In the genomic region with DNA sequence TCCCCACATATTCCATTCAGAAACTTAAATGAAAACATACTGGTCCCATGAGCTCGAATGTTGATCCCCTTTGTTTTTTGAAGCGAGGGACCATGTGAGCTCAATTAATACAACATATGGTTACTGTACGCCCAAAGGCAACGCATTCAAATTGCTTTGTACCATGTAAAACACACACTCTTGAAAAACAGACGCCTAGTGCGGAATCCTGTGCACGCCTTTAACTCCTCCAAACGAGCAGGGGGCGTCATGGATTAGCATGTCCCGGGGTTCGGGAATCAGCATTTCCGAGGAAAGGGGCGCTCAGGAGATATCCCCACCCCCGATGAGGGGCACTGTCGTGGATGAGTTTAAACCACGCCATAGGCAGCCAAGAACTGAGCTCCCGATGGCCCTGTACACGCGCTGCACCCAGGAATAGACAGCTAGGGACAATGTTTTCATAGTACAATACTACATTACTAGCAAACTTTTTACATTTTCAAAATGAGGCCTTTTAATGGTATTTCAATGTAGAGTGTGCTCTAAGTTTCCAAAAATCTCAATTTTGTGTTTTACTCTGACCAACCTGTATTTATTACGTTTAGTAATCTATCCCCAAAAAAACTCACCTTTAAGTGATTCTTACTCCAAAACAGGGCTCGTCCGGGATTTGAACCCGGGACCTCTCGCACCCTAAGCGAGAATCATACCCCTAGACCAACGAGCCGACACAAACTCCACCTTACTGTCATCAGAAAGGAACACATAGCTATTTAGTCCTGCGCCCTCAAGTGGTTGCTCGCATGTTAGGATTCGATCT, we compare ENCODE assay signal across 1 cellular context.
TF ChIP-seq lines count a peak whose summit lies in the region.

No MANE protein-coding gene starts in this region.

TF ChIP-seq in HEK293, 187 proteins besides CTCF, POLR2A, EP300 and RAD21 (continued from another document and continues in another):
- TF ChIP-seq, protein P1, sequence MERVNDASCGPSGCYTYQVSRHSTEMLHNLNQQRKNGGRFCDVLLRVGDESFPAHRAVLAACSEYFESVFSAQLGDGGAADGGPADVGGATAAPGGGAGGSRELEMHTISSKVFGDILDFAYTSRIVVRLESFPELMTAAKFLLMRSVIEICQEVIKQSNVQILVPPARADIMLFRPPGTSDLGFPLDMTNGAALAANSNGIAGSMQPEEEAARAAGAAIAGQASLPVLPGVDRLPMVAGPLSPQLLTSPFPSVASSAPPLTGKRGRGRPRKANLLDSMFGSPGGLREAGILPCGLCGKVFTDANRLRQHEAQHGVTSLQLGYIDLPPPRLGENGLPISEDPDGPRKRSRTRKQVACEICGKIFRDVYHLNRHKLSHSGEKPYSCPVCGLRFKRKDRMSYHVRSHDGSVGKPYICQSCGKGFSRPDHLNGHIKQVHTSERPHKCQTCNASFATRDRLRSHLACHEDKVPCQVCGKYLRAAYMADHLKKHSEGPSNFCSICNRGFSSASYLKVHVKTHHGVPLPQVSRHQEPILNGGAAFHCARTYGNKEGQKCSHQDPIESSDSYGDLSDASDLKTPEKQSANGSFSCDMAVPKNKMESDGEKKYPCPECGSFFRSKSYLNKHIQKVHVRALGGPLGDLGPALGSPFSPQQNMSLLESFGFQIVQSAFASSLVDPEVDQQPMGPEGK (tag by site-specific recombination; IDR thresholded peaks at IDR 0.05): no peak
- peak; percentile 53 for TF ChIP-seq ZNF76 (tag by site-specific recombination; IDR thresholded peaks at IDR 0.05; ENCODE audit: borderline replicate concordance, low read depth)
- TF ChIP-seq, protein P2, sequence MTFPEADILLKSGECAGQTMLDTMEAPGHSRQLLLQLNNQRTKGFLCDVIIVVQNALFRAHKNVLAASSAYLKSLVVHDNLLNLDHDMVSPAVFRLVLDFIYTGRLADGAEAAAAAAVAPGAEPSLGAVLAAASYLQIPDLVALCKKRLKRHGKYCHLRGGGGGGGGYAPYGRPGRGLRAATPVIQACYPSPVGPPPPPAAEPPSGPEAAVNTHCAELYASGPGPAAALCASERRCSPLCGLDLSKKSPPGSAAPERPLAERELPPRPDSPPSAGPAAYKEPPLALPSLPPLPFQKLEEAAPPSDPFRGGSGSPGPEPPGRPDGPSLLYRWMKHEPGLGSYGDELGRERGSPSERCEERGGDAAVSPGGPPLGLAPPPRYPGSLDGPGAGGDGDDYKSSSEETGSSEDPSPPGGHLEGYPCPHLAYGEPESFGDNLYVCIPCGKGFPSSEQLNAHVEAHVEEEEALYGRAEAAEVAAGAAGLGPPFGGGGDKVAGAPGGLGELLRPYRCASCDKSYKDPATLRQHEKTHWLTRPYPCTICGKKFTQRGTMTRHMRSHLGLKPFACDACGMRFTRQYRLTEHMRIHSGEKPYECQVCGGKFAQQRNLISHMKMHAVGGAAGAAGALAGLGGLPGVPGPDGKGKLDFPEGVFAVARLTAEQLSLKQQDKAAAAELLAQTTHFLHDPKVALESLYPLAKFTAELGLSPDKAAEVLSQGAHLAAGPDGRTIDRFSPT (tag by site-specific recombination; IDR thresholded peaks at IDR 0.05): no peak
- TF ChIP-seq, protein P3, sequence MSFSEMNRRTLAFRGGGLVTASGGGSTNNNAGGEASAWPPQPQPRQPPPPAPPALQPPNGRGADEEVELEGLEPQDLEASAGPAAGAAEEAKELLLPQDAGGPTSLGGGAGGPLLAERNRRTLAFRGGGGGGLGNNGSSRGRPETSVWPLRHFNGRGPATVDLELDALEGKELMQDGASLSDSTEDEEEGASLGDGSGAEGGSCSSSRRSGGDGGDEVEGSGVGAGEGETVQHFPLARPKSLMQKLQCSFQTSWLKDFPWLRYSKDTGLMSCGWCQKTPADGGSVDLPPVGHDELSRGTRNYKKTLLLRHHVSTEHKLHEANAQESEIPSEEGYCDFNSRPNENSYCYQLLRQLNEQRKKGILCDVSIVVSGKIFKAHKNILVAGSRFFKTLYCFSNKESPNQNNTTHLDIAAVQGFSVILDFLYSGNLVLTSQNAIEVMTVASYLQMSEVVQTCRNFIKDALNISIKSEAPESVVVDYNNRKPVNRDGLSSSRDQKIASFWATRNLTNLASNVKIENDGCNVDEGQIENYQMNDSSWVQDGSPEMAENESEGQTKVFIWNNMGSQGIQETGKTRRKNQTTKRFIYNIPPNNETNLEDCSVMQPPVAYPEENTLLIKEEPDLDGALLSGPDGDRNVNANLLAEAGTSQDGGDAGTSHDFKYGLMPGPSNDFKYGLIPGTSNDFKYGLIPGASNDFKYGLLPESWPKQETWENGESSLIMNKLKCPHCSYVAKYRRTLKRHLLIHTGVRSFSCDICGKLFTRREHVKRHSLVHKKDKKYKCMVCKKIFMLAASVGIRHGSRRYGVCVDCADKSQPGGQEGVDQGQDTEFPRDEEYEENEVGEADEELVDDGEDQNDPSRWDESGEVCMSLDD (tag by site-specific recombination; IDR thresholded peaks at IDR 0.05): peak; percentile 61
- TF ChIP-seq ZNF248 (tag by site-specific recombination; IDR thresholded peaks at IDR 0.05): no peak
- peak; percentile 53; the same call in 1 of the 2 replicates for TF ChIP-seq ZNF133 (tag by site-specific recombination; IDR thresholded peaks at IDR 0.05)
- TF ChIP-seq KLF1 (tag by site-specific recombination; IDR thresholded peaks at IDR 0.05): 0 out of 2 replicates have a peak, but pooled peaks have one; percentile 15
- TF ChIP-seq, protein P4, sequence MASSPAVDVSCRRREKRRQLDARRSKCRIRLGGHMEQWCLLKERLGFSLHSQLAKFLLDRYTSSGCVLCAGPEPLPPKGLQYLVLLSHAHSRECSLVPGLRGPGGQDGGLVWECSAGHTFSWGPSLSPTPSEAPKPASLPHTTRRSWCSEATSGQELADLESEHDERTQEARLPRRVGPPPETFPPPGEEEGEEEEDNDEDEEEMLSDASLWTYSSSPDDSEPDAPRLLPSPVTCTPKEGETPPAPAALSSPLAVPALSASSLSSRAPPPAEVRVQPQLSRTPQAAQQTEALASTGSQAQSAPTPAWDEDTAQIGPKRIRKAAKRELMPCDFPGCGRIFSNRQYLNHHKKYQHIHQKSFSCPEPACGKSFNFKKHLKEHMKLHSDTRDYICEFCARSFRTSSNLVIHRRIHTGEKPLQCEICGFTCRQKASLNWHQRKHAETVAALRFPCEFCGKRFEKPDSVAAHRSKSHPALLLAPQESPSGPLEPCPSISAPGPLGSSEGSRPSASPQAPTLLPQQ (tag by site-specific recombination; IDR thresholded peaks at IDR 0.05): peak; percentile 80
- peak; percentile 99 for TF ChIP-seq ZBTB20 (tag by site-specific recombination; IDR thresholded peaks at IDR 0.05)
- TF ChIP-seq ZFP37 (tag by site-specific recombination; IDR thresholded peaks at IDR 0.05): no peak
- TF ChIP-seq ZNF2 (tag by site-specific recombination; IDR thresholded peaks at IDR 0.05): peak; percentile 80
- TF ChIP-seq KLF16 (tag by site-specific recombination; IDR thresholded peaks at IDR 0.05): peak; percentile 14
- peak; percentile 39 for TF ChIP-seq KLF10 (tag by site-specific recombination; IDR thresholded peaks at IDR 0.05)
- TF ChIP-seq SETDB1 (IDR thresholded peaks at IDR 0.05; ENCODE audit: insufficient read length, low read length): no peak
- peak; percentile 66 for TF ChIP-seq ZNF391 (tag by site-specific recombination; IDR thresholded peaks at IDR 0.05; ENCODE audit: borderline replicate concordance, low read depth)
- 0 out of 2 replicates have a peak, but pooled peaks have one; percentile 21 for TF ChIP-seq KLF7 (tag by site-specific recombination; IDR thresholded peaks at IDR 0.05; ENCODE audit: borderline replicate concordance)
- peak; percentile 47; the same call in 1 of the 2 replicates for TF ChIP-seq ZNF501 (tag by site-specific recombination; IDR thresholded peaks at IDR 0.05)
- peak; percentile 57 for TF ChIP-seq ZEB2 (tag by site-specific recombination; IDR thresholded peaks at IDR 0.05)
- TF ChIP-seq, protein P5, sequence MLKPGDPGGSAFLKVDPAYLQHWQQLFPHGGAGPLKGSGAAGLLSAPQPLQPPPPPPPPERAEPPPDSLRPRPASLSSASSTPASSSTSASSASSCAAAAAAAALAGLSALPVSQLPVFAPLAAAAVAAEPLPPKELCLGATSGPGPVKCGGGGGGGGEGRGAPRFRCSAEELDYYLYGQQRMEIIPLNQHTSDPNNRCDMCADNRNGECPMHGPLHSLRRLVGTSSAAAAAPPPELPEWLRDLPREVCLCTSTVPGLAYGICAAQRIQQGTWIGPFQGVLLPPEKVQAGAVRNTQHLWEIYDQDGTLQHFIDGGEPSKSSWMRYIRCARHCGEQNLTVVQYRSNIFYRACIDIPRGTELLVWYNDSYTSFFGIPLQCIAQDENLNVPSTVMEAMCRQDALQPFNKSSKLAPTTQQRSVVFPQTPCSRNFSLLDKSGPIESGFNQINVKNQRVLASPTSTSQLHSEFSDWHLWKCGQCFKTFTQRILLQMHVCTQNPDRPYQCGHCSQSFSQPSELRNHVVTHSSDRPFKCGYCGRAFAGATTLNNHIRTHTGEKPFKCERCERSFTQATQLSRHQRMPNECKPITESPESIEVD (tag by site-specific recombination; IDR thresholded peaks at IDR 0.05): peak; percentile 71
- no peak for TF ChIP-seq ZNF768 (tag by site-specific recombination; IDR thresholded peaks at IDR 0.05)
- no peak for TF ChIP-seq ZNF416 (tag by site-specific recombination; IDR thresholded peaks at IDR 0.05)
- no peak for TF ChIP-seq ZNF701 (tag by site-specific recombination; IDR thresholded peaks at IDR 0.05)
- no peak for TF ChIP-seq ZNF555 (tag by site-specific recombination; conservative IDR thresholded peaks at IDR 0.05)
- TF ChIP-seq ZNF221 (tag by site-specific recombination; IDR thresholded peaks at IDR 0.05; ENCODE audit: borderline replicate concordance): no peak
- peak; percentile 1; the same call in 1 of the 2 replicates for TF ChIP-seq ZNF24 (tag by site-specific recombination; IDR thresholded peaks at IDR 0.05)
- TF ChIP-seq, protein P6, sequence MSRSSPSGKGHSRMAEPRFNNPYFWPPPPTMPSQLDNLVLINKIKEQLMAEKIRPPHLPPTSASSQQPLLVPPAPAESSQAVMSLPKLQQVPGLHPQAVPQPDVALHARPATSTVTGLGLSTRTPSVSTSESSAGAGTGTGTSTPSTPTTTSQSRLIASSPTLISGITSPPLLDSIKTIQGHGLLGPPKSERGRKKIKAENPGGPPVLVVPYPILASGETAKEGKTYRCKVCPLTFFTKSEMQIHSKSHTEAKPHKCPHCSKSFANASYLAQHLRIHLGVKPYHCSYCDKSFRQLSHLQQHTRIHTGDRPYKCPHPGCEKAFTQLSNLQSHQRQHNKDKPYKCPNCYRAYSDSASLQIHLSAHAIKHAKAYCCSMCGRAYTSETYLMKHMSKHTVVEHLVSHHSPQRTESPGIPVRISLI (tag by site-specific recombination; IDR thresholded peaks at IDR 0.05): peak; percentile 76
- TF ChIP-seq, protein P7, sequence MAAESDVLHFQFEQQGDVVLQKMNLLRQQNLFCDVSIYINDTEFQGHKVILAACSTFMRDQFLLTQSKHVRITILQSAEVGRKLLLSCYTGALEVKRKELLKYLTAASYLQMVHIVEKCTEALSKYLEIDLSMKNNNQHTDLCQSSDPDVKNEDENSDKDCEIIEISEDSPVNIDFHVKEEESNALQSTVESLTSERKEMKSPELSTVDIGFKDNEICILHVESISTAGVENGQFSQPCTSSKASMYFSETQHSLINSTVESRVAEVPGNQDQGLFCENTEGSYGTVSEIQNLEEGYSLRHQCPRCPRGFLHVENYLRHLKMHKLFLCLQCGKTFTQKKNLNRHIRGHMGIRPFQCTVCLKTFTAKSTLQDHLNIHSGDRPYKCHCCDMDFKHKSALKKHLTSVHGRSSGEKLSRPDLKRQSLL (tag by site-specific recombination; IDR thresholded peaks at IDR 0.05): peak; percentile 32; the same call in 1 of the 2 replicates
- TF ChIP-seq, protein P8, sequence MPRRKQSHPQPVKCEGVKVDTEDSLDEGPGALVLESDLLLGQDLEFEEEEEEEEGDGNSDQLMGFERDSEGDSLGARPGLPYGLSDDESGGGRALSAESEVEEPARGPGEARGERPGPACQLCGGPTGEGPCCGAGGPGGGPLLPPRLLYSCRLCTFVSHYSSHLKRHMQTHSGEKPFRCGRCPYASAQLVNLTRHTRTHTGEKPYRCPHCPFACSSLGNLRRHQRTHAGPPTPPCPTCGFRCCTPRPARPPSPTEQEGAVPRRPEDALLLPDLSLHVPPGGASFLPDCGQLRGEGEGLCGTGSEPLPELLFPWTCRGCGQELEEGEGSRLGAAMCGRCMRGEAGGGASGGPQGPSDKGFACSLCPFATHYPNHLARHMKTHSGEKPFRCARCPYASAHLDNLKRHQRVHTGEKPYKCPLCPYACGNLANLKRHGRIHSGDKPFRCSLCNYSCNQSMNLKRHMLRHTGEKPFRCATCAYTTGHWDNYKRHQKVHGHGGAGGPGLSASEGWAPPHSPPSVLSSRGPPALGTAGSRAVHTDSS (tag by site-specific recombination; IDR thresholded peaks at IDR 0.05): peak; percentile 35; the same call in 1 of the 2 replicates
- no peak for TF ChIP-seq YY1 (tag by site-specific recombination; IDR thresholded peaks at IDR 0.05)
- TF ChIP-seq, protein P9, sequence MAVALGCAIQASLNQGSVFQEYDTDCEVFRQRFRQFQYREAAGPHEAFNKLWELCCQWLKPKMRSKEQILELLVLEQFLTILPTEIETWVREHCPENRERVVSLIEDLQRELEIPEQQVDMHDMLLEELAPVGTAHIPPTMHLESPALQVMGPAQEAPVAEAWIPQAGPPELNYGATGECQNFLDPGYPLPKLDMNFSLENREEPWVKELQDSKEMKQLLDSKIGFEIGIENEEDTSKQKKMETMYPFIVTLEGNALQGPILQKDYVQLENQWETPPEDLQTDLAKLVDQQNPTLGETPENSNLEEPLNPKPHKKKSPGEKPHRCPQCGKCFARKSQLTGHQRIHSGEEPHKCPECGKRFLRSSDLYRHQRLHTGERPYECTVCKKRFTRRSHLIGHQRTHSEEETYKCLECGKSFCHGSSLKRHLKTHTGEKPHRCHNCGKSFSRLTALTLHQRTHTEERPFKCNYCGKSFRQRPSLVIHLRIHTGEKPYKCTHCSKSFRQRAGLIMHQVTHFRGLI (tag by site-specific recombination; IDR thresholded peaks at IDR 0.05): peak; percentile 14; the same call in 1 of the 2 replicates
- peak; percentile 80; the same call in 1 of the 2 replicates for TF ChIP-seq MZF1 (tag by site-specific recombination; IDR thresholded peaks at IDR 0.05; ENCODE audit: borderline replicate concordance)
